ENCODE assay signal across 17 cellular contexts in genomic region chr5:35237580-35238376, GRCh38. TPM values are rescaled to one million over a fixed set of nuclear protein-coding genes. Genes with fewer than 3 reads are reported as not detected.
DNase-seq lines count a peak whose midpoint lies in the region; ATAC-seq and TF ChIP-seq lines count a peak whose summit lies in the region.
"Had no signal": no experiment of that assay in that cellular context is flagged by ENCODE, and none has a peak within 500 bp of the region (broad histone marks: within the 10 kb centered on the region; RNA-seq: fewer than 3 reads in every experiment).

No MANE protein-coding gene starts in this region.

- peaks cover 1% of the 10 kb centered on the region for H3K36me3 Mint-ChIP-seq in progenitor cell of endocrine pancreas (ENCODE audit: insufficient read depth)
- no peaks in the 10 kb centered on the region for H3K36me3 Mint-ChIP-seq in Calu3 (ENCODE audit: insufficient read depth, unreplicated experiment)

- POLR2A ChIA-PET in A673 (lab: Charles Lee; ENCODE audit: low non-redundant PET): no interaction called here

- intact Hi-C loops in Calu3 (cut with micrococcal nuclease; ENCODE audit: unreplicated experiment): no loop called here
- intact Hi-C loops in A673 (cut with micrococcal nuclease; ENCODE audit: unreplicated experiment): no loop called here

- H3K4me1 Mint-ChIP-seq in progenitor cell of endocrine pancreas (ENCODE audit: low read depth): peaks cover 31% of the 10 kb centered on the region
- H3K4me1 Mint-ChIP-seq in Calu3 (ENCODE audit: low read depth, unreplicated experiment): peaks cover 11% of the 10 kb centered on the region

- TF ChIP-seq CTCF in progenitor cell of endocrine pancreas (IDR thresholded peaks at IDR 0.05; ENCODE audit: unreplicated experiment) (no peak), Calu3 (IDR thresholded peaks at IDR 0.05; ENCODE audit: unreplicated experiment) (no peak), A673 (conservative IDR thresholded peaks at IDR 0.05; ENCODE audit: low read depth, low read length) (no peak)

- H3K36me3 ChIP-seq in A673 (ENCODE audit: insufficient read depth, low read length, poor library complexity, severe bottlenecking): no peaks in the 10 kb centered on the region
- H3K36me3 ChIP-seq: gastroesophageal sphincter had no signal

- ATAC-seq in GM19023 (IDR thresholded peaks at IDR 0.05; ENCODE audit: unreplicated experiment) (peak; percentile 80), HG02642 (IDR thresholded peaks at IDR 0.05; ENCODE audit: poor library complexity, unreplicated experiment) (peak; percentile 74)
- ATAC-seq: gastroesophageal sphincter, K562 had no signal

- CTCF ChIA-PET in Calu3 (lab: Charles Lee): no interaction called here
- CTCF ChIA-PET in A673 (lab: Charles Lee): no interaction called here

- BruUV-seq in Calu3 (replicated peaks; lab: Mats Ljungman, UMichigan) (no TSS peak), A673 (replicated peaks; lab: Mats Ljungman, UMichigan) (no TSS peak)

- peaks cover 7% of the 10 kb centered on the region for H3K27me3 Mint-ChIP-seq in progenitor cell of endocrine pancreas
- peaks cover 6% of the 10 kb centered on the region for H3K27me3 Mint-ChIP-seq in Calu3 (ENCODE audit: unreplicated experiment)

- H3K4me3 ChIP-seq in A673 (ENCODE audit: low read depth, low read length, poor library complexity, severe bottlenecking): no peak overlapping the region
- H3K4me3 ChIP-seq: dorsolateral prefrontal cortex, gastroesophageal sphincter, K562 had no signal

- H3K9me3 Mint-ChIP-seq in progenitor cell of endocrine pancreas (ENCODE audit: low read depth) (peaks cover 5% of the 10 kb centered on the region), Calu3 (ENCODE audit: low read depth, unreplicated experiment) (no peaks in the 10 kb centered on the region)
- H3K9me3 Mint-ChIP-seq: HFFc6 had no signal

- H3K27me3 ChIP-seq in A673 (replicated peaks; ENCODE audit: insufficient read depth, low read depth, low read length, poor library complexity): no peaks in the 10 kb centered on the region

- no peak overlapping the region for H3K4me3 Mint-ChIP-seq in progenitor cell of endocrine pancreas (ENCODE audit: low read depth)
- H3K4me3 Mint-ChIP-seq in Calu3 (ENCODE audit: low read depth, unreplicated experiment): no peak overlapping the region
- H3K4me3 Mint-ChIP-seq: HFFc6, neural crest cell had no signal

- H3K27ac ChIP-seq in A673 (ENCODE audit: low read depth, low read length, poor library complexity, severe bottlenecking): no peak overlapping the region
- H3K27ac ChIP-seq: dorsolateral prefrontal cortex, gastroesophageal sphincter had no signal

- no peaks in the 10 kb centered on the region for H3K9me3 ChIP-seq in A673 (ENCODE audit: low read depth, low read length, poor library complexity, severe bottlenecking)
- H3K9me3 ChIP-seq: gastroesophageal sphincter had no signal

- DNase-seq in HuH-7.5 (ENCODE audit: low spot score) (peak; percentile 75), progenitor cell of endocrine pancreas (ENCODE audit: low spot score, unreplicated experiment) (no peak), Calu3 (no peak), C1 segment of cervical spinal cord (lab: John Stamatoyannopoulos, UW) (no peak), D341Med (ENCODE audit: low spot score) (no peak), A673 (ENCODE audit: low spot score) (no peak)
- DNase-seq: dorsolateral prefrontal cortex; HFFc6; NCI-H2029 treated with DMSO at 0.1 percent for 48 hours; OCI-M1; stimulated activated CD4-positive, alpha-beta T cell treated with anti-CD3 and anti-CD28 coated beads, Interleukin-15, amount 100 ng/mL, for 24 hours had no signal

- no peaks in the 10 kb centered on the region for H3K4me1 ChIP-seq in A673 (ENCODE audit: insufficient read depth, low read length, poor library complexity, severe bottlenecking)
- H3K4me1 ChIP-seq: gastroesophageal sphincter had no signal

- H3K27ac Mint-ChIP-seq in progenitor cell of endocrine pancreas (peak overlapping the region; percentile 70), Calu3 (ENCODE audit: unreplicated experiment) (no peak overlapping the region)
- H3K27ac Mint-ChIP-seq: HFFc6 had no signal

RNA-seq across cellular contexts. Expression of gene PRLR, which starts 7.5 kb away (rescaled TPM):
- total RNA-seq in progenitor cell of endocrine pancreas (5.7 and 7.6 TPM in 2 replicates), Calu3 (2022) (0.59 and 1.2 TPM in 2 replicates), A673 (2021) (0.22 TPM in 1 of 2 replicates, not detected in the other)
- total RNA-seq: T-helper 2 cell treated with Interferon-gamma antibody and Interleukin-4, amounts not matched to agents 100 ng/mL and 5 ng/mL, for 36 hours had no signal
